In the genomic region with DNA sequence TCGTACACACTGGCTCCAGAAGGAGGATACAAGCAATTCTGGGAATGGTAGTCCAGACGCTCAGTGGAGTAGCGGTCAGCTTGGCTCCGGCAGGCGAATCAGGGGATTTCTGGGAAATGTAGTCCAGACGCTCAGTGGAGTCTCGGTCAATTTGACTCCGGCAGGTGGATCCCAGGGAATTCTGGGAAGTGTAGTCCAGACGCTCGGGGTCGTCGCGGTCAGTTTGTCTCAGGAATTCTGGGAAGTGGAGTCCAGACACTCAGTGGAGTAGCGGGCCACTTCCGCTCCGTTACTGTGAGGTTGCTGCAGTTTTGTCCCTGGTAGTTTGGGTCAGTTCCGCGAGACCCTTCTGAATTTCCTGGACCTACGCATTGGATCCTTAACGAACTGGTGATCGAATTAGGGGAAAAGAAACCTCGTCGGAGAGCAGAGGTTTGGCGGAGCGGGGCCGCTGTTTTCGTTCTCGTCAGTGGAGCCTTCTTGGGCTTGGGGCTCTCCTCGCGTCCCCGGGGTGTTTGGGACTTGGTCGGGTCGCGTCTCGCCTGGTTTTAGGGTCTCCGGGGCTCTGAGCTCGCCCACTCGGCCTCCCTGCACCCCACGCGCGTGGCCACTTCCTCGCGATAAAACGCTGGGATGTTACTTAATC, we compare ENCODE assay signal across 8 cellular contexts. TPM values are rescaled to one million over a fixed set of nuclear protein-coding genes. Genes with fewer than 3 reads are reported as not detected.
A peak's percentile ranks its signal among the peaks of the same experiment; 100 is the strongest.
DNase-seq lines count a peak whose midpoint lies in the region; ATAC-seq, FAIRE-seq and TF ChIP-seq lines count a peak whose summit lies in the region.

A gene (plus strand): TSS at position 262 of the 646 bp plus-strand sequence. CDS start 2,429 bp downstream, outside the sequence.

- H3K4me3 ChIP-seq in iPS DF 6.9 (ENCODE audit: low read length) = peak within 1 kb of the TSS; percentile 89
- H3K4me3 ChIP-seq in sigmoid colon = peak within 1 kb of the TSS; percentile 48 to 79 (median 64)

- ATAC-seq in HG03025 (IDR thresholded peaks at IDR 0.05; ENCODE audit: low FRiP score, unreplicated experiment) = peak; percentile 95

- no peaks in the 10 kb centered on the region for H3K27me3 ChIP-seq in iPS DF 6.9 (ENCODE audit: control insufficient read depth, insufficient read depth, low read length)
- H3K27me3 ChIP-seq in sigmoid colon = no peaks in the 10 kb centered on the region

- H3K4me1 ChIP-seq in iPS DF 6.9 (ENCODE audit: control insufficient read depth, insufficient read depth, low read length) (no peaks in the 10 kb centered on the region), sigmoid colon (peaks cover 0 to 24% (median 20%) of the 10 kb centered on the region in 4 donors)

- intact Hi-C loops in sigmoid colon (cut with DNase I) = loop anchor here (1.0 to 10.0 kb wide), 10 partner anchors 18 to 242 kb away; a partner anchor contains a TSS

- DNase-seq in activated gamma-delta T cell treated with Interleukin-2 at 50 U/mL for 16 hours (peak; percentile 81), activated gamma-delta T cell (lab: John Stamatoyannopoulos, UW) (no peak), NCI-H2081 (lab: John Stamatoyannopoulos, UW) (peak; percentile 93 to 99), brain pericyte (ENCODE audit: low read depth, low spot score) (peak; percentile 94), iPS DF 6.9 (ENCODE audit: low read depth, low spot score) (peak; percentile 99), sigmoid colon (peak; percentile 98)

- H3K36me3 ChIP-seq in iPS DF 6.9 (ENCODE audit: control insufficient read depth, insufficient read depth, low read length) (peaks cover 2% of the 10 kb centered on the region; the same call in 1 of the 2 replicates), sigmoid colon (peaks cover 0 to 41% (median 13%) of the 10 kb centered on the region in 4 donors)

- peak; percentile 98 for FAIRE-seq in TTC549 (lab: Jason Lieb, UNC)

- H3K27ac ChIP-seq in iPS DF 6.9 (ENCODE audit: low read length) (no peak within 1 kb of the TSS), sigmoid colon (peak within 1 kb of the TSS; percentile 76 to 83 (median 82))

- H3K9me3 ChIP-seq in iPS DF 6.9 (ENCODE audit: control insufficient read depth, insufficient read depth, low read length) (no peaks in the 10 kb centered on the region; the same call in 1 of the 2 replicates), sigmoid colon (peaks cover 0 to 9% (median 4%) of the 10 kb centered on the region in 4 donors)

- no peak for TF ChIP-seq POLR2A in sigmoid colon (IDR thresholded peaks at IDR 0.05)

- no CpG with 5 or more reads among the region's 44 CpGs for WGBS in iPS DF 6.9 (ENCODE audit: insufficient coverage, insufficient read length)
- 0% methylated on average over 44 of the region's 44 CpGs for WGBS in sigmoid colon, 2 donors

- peak in 1 of 4 donors; percentile 25 for TF ChIP-seq EP300 in sigmoid colon (IDR thresholded peaks at IDR 0.05)

- TF ChIP-seq CTCF in sigmoid colon (IDR thresholded peaks at IDR 0.05) = no peak

RNA-seq across cellular contexts. Expression of the gene that starts here (rescaled TPM):
- 1 to 10 TPM; 3.0 to 4.9 (median 3.4) TPM for total RNA-seq in sigmoid colon
- 1 to 10 TPM in 2 of 3 donors, under 1 TPM in 1; 0.60 to 2.1 (median 1.2) TPM for polyA plus RNA-seq in sigmoid colon
